2 cellular contexts compared by ENCODE assay signal in the genomic region with DNA sequence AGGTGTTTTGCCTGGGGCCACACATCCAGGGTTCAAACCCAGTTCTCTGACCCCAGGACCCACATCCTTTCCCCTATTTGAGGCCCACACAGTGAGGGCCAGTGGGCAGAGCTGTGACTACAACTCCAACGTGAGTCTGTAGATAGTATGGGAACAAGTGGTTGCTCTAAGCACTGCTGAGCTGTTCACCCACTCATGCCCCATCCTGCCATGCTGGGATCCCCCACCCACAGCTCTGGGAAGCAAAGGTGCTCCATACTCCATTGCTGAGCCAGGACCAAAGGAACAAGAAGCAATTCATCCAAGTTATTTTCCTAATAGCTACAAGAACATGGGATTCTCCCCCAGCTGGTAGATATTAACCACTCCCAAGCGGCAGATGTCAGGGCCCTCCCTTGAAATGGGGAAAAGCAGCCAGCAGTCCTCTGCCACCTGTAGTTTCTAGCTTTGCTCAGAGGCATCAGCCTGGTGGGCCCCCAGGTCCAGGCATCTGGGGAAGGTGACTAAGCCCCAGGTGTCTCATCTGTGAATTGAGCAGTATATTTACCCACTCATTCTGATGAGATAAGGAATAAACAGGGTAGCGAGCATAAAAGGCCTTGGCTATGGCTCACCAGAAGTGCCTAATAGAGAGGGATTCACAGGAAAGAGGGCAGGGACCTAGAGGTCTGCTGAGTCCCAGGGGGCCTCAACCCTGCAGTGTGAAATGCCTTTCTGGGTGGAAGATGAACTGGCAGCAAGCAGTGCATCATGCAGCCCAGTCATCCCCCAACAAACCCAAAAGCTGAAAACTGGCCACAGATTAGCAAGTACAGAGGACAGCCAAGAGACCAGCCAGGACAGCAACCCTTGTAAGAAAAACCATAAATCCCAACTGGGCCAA.
TF ChIP-seq lines count a peak whose summit lies in the region.

No MANE protein-coding gene starts in this region.

TF ChIP-seq in HEK293, 187 proteins besides CTCF, POLR2A, EP300 and RAD21:
- TF ChIP-seq ZNF558 (tag by site-specific recombination; IDR thresholded peaks at IDR 0.05) (no peak), ZNF146 (tag by site-specific recombination; IDR thresholded peaks at IDR 0.05) (no peak), ZIC2 (tag by site-specific recombination; IDR thresholded peaks at IDR 0.05) (0 out of 2 replicates have a peak, but pooled peaks have one; percentile 24)

TF ChIP-seq in GM12878, 131 proteins besides CTCF, POLR2A, EP300 and RAD21:
- TF ChIP-seq, protein P1, sequence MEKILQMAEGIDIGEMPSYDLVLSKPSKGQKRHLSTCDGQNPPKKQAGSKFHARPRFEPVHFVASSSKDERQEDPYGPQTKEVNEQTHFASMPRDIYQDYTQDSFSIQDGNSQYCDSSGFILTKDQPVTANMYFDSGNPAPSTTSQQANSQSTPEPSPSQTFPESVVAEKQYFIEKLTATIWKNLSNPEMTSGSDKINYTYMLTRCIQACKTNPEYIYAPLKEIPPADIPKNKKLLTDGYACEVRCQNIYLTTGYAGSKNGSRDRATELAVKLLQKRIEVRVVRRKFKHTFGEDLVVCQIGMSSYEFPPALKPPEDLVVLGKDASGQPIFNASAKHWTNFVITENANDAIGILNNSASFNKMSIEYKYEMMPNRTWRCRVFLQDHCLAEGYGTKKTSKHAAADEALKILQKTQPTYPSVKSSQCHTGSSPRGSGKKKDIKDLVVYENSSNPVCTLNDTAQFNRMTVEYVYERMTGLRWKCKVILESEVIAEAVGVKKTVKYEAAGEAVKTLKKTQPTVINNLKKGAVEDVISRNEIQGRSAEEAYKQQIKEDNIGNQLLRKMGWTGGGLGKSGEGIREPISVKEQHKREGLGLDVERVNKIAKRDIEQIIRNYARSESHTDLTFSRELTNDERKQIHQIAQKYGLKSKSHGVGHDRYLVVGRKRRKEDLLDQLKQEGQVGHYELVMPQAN (conservative IDR thresholded peaks at IDR 0.05) = no peak
- no peak for TF ChIP-seq ZBED1 (IDR thresholded peaks at IDR 0.05; ENCODE audit: borderline replicate concordance)
- TF ChIP-seq MEF2B (IDR thresholded peaks at IDR 0.05; ENCODE audit: partially characterized antibody, poor library complexity, severe bottlenecking) = peak; percentile 34
